4 cellular contexts compared by ENCODE assay signal in genomic region chr4:86315579-86315978, GRCh38.
TF ChIP-seq lines count a peak whose summit lies in the region.

No MANE protein-coding gene starts in this region.

TF ChIP-seq in HepG2, 621 proteins besides CTCF, POLR2A, EP300 and RAD21:
- TF ChIP-seq MAFF (IDR thresholded peaks at IDR 0.05; ENCODE audit: low read depth, low read length): peak; percentile 47; the same call in 1 of the 2 replicates
- TF ChIP-seq MAFK (conservative IDR thresholded peaks at IDR 0.05 in 1 of 2, IDR thresholded peaks at IDR 0.05 in 1 of 2; ENCODE audit: low read length in 2 of 2): peak; percentile 36 to 74; a peak in 3 of 4 replicates
- TF ChIP-seq GRHL1 (CRISPR knock-in tag; conservative IDR thresholded peaks at IDR 0.05): no peak

TF ChIP-seq in A549, 52 proteins besides CTCF, POLR2A, EP300 and RAD21:
- TF ChIP-seq MAFK (IDR thresholded peaks at IDR 0.05; ENCODE audit: partially characterized antibody) (peak; percentile 27), CEBPB (IDR thresholded peaks at IDR 0.05) (no peak)
TF ChIP-seq in A549: peak in this region for 1.

TF ChIP-seq in IMR-90, 13 proteins besides CTCF, POLR2A, EP300 and RAD21:
- TF ChIP-seq MAFK (IDR thresholded peaks at IDR 0.05; ENCODE audit: low read depth, low read length) (peak; percentile 51), MXI1 (IDR thresholded peaks at IDR 0.05; ENCODE audit: borderline replicate concordance, low read depth, low read length) (no peak)

TF ChIP-seq in K562, 482 proteins besides CTCF, POLR2A, EP300 and RAD21:
- 0 out of 2 replicates have a peak, but pooled peaks have one; percentile 20 for TF ChIP-seq MAFF (IDR thresholded peaks at IDR 0.05; ENCODE audit: low read length)
- peak; percentile 64 for TF ChIP-seq ZNF316 (IDR thresholded peaks at IDR 0.05)
- no peak for TF ChIP-seq PYGO2 (tag; IDR thresholded peaks at IDR 0.05)
- TF ChIP-seq TEAD1 (CRISPR knock-in tag; IDR thresholded peaks at IDR 0.05): no peak
- no peak for TF ChIP-seq LARP7 (IDR thresholded peaks at IDR 0.05)
- TF ChIP-seq ZNF766 (CRISPR knock-in tag; conservative IDR thresholded peaks at IDR 0.05): no peak
- 0 out of 2 replicates have a peak, but pooled peaks have one; percentile 25 for TF ChIP-seq C11orf30 (IDR thresholded peaks at IDR 0.05; ENCODE audit: low read depth)
- TF ChIP-seq POLR2AphosphoS2 (IDR thresholded peaks at IDR 0.05; ENCODE audit: low read length): no peak
